ENCODE assay signal across 18 cellular contexts in the genomic region with DNA sequence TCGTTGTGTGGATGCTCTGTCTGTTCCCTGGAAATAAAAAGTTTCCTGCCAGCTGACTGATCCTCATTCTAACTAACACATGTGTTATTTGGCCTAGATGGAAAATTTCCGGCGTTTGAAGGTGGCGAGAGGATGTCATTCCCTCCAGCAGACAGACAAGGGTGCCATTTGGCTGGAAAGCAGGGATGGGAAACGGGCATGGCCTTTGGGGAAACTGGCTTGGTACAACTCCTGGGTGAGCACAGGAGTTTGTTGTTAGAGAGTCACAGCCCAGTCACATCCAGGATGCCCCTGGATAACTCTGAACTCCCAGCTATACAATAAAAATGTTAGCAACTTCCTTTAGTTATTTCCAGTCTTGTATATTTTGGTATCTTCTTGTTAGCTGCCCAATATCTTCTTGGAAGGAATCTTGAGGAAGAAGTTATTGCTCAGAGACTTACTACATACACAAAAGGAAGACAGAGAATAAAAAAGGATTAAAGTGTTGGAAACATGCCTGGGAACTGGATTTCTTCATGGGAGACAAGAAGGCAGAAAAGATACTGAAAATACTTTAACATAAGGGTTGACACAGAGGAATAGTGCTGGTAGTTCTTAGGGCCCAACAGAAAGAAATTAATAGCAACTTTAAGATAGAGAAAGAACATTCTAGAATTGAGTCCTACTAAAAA. TPM values are rescaled to one million over a fixed set of nuclear protein-coding genes. Genes with fewer than 3 reads are reported as not detected.
DNase-seq lines count a peak whose midpoint lies in the region; ATAC-seq and TF ChIP-seq lines count a peak whose summit lies in the region.
"Had no signal": no experiment of that assay in that cellular context is flagged by ENCODE, and none has a peak within 500 bp of the region (broad histone marks: within the 10 kb centered on the region; RNA-seq: fewer than 3 reads in every experiment).

No MANE protein-coding gene starts in this region.

- ATAC-seq in IMR-90 (ENCODE audit: low read depth) (peak; percentile 38), upper lobe of left lung (ENCODE audit: low FRiP score in 2 of 2) (no peak), HG02571 (IDR thresholded peaks at IDR 0.05; ENCODE audit: unreplicated experiment) (no peak), GM18505 (IDR thresholded peaks at IDR 0.05; ENCODE audit: unreplicated experiment) (no peak)
- ATAC-seq: left lung; naive thymus-derived CD8-positive, alpha-beta T cell had no signal

- H3K18ac ChIP-seq in IMR-90 (ENCODE audit: low read depth, low read length) (peak overlapping the region; percentile 62), mesenchymal stem cell (ENCODE audit: low read depth in 1 of 2, low read length in 2 of 2) (peak overlapping the region; percentile 80 to 86)

- no peak overlapping the region for H3K4me3 ChIP-seq in IMR-90 (ENCODE audit: insufficient read depth, low read depth, low read length)
- no peak overlapping the region for H3K4me3 ChIP-seq in mesenchymal stem cell (ENCODE audit: insufficient read depth in 1 of 2, low read depth in 1 of 2, low read length in 2 of 2)
- H3K4me3 ChIP-seq in upper lobe of left lung = no peak overlapping the region
- H3K4me3 ChIP-seq: left lung, testis had no signal

- H3K9me3 ChIP-seq in IMR-90 (ENCODE audit: control insufficient read depth, insufficient read depth, low read length) (no peaks in the 10 kb centered on the region), mesenchymal stem cell (ENCODE audit: control insufficient read depth, low read length) (no peaks in the 10 kb centered on the region), upper lobe of left lung (no peaks in the 10 kb centered on the region)
- H3K9me3 ChIP-seq: left lung, testis had no signal

- in situ Hi-C loops in IMR-90 (cut with MboI; ENCODE audit: low sequenced_read_pairs) = no loop called here

- TF ChIP-seq CTCF in IMR-90 (conservative IDR thresholded peaks at IDR 0.05; ENCODE audit: low read depth, low read length) (no peak), upper lobe of left lung (IDR thresholded peaks at IDR 0.05) (no peak)

- dilution Hi-C loops in IMR-90 (cut with HindIII; ENCODE audit: low sequenced_read_pairs, unreplicated experiment) = no loop called here

- TF ChIP-seq POLR2A in IMR-90 (IDR thresholded peaks at IDR 0.05; ENCODE audit: low read depth, low read length) (no peak), upper lobe of left lung (IDR thresholded peaks at IDR 0.05) (no peak), GM18505 (IDR thresholded peaks at IDR 0.05; ENCODE audit: borderline replicate concordance, extremely low read depth, insufficient read depth, insufficient read length) (no peak)

- H2AK5ac ChIP-seq in IMR-90 (ENCODE audit: low read depth, low read length) (peak overlapping the region; percentile 84), mesenchymal stem cell (ENCODE audit: low read length, severe bottlenecking) (peak overlapping the region; percentile 68)

- H3K27ac ChIP-seq in IMR-90 (ENCODE audit: insufficient read depth, low read length) (peak overlapping the region; percentile 90), mesenchymal stem cell (ENCODE audit: low read length, poor library complexity, severe bottlenecking) (no peak overlapping the region), upper lobe of left lung (peak overlapping the region in 2 of 4 donors; percentile 23 to 48)
- H3K27ac ChIP-seq: C4-2B had no signal

- intact Hi-C loops in IMR-90 (cut with micrococcal nuclease) = loop anchor here (2.0 to 5.0 kb wide), 3 partner anchors 16 to 119 kb away; no protein-coding TSS in a partner anchor

- no peaks in the 10 kb centered on the region for H4K20me1 ChIP-seq in IMR-90 (ENCODE audit: insufficient read depth, low read length)

- H3K79me1 ChIP-seq in IMR-90 (ENCODE audit: low read depth in 1 of 2, low read length in 2 of 2) (peaks cover 0 to 24% of the 10 kb centered on the region in 2 experiments; a peak in 2 of 4 replicates), mesenchymal stem cell (replicated peaks; ENCODE audit: low read length, poor library complexity, severe bottlenecking) (no peaks in the 10 kb centered on the region)

- peak overlapping the region; percentile 22; the same call in 1 of the 2 replicates for H3K4me2 ChIP-seq in IMR-90 (ENCODE audit: low read depth, low read length)
- no peak overlapping the region for H3K4me2 ChIP-seq in mesenchymal stem cell (ENCODE audit: low read length, poor library complexity, severe bottlenecking)

- H3K36me3 ChIP-seq in IMR-90 (ENCODE audit: control insufficient read depth, insufficient read depth, low read length) (no peaks in the 10 kb centered on the region), mesenchymal stem cell (ENCODE audit: control insufficient read depth in 1 of 2, insufficient read depth in 2 of 2, low read depth in 1 of 2, low read length in 2 of 2) (no peaks in the 10 kb centered on the region), upper lobe of left lung (no peaks in the 10 kb centered on the region)
- H3K36me3 ChIP-seq: left lung had no signal

- H3K23ac ChIP-seq in IMR-90 (ENCODE audit: low read depth, low read length) (peak overlapping the region; percentile 73), mesenchymal stem cell (ENCODE audit: low read length in 2 of 2) (no peak overlapping the region)

- peak overlapping the region; percentile 69 to 97 for H2BK12ac ChIP-seq in mesenchymal stem cell (ENCODE audit: low read length in 2 of 2)

- H4K8ac ChIP-seq in IMR-90 (ENCODE audit: low read depth in 2 of 2, low read length in 2 of 2) (peak overlapping the region; percentile 52 to 91; a peak in 3 of 4 replicates), mesenchymal stem cell (ENCODE audit: low read length) (peak overlapping the region; percentile 94)

- H3K9me1 ChIP-seq in IMR-90 (ENCODE audit: insufficient read depth, low read length) = peaks cover 13% of the 10 kb centered on the region

- TF ChIP-seq RAD21 in IMR-90 (IDR thresholded peaks at IDR 0.05; ENCODE audit: low read length) = no peak

- H2AFZ ChIP-seq in IMR-90 (replicated peaks; ENCODE audit: low read length, poor library complexity) = peak overlapping the region; percentile 66
- no peak overlapping the region for H2AFZ ChIP-seq in mesenchymal stem cell (ENCODE audit: low read depth, low read length)

- H2BK20ac ChIP-seq in IMR-90 (ENCODE audit: low read depth, low read length) = peak overlapping the region; percentile 91

- H2BK15ac ChIP-seq in IMR-90 (ENCODE audit: low read depth, low read length) (peak overlapping the region; percentile 64; the same call in 2 of the 3 replicates), mesenchymal stem cell (ENCODE audit: low read depth, poor library complexity, severe bottlenecking) (no peak overlapping the region)

- CTCF ChIA-PET in IMR-90 (lab: Yijun Ruan, JAX) = interaction anchor here (0.6 to 0.7 kb wide), 2 partner anchors 19 to 96 kb away, joined by 3 read pairs; no protein-coding TSS in a partner anchor

- H2BK5ac ChIP-seq in IMR-90 (ENCODE audit: low read depth, low read length, poor library complexity, severe bottlenecking) (peak overlapping the region; percentile 97), mesenchymal stem cell (ENCODE audit: low read depth, low read length, poor library complexity, severe bottlenecking) (no peak overlapping the region)

- peaks cover 24% of the 10 kb centered on the region for H3K4me1 ChIP-seq in IMR-90 (ENCODE audit: control insufficient read depth, insufficient read depth, low read length)
- H3K4me1 ChIP-seq in mesenchymal stem cell (ENCODE audit: control insufficient read depth, insufficient read depth, low read depth, low read length) = peaks cover 7% of the 10 kb centered on the region
- peaks cover 19 to 28% (median 23%) of the 10 kb centered on the region in 4 donors for H3K4me1 ChIP-seq in upper lobe of left lung
- H3K4me1 ChIP-seq: testis had no signal

- DNase-seq in IMR-90 = peak; percentile 77
- peak; percentile 39 for DNase-seq in dedifferentiated amniotic fluid mesenchymal stem cell (ENCODE audit: extremely low spot score)
- DNase-seq in mesenchymal stem cell = peak; percentile 65
- peak; percentile 43 for DNase-seq in stromal cell of bone marrow (ENCODE audit: low read depth)
- no peak for DNase-seq in upper lobe of left lung
- DNase-seq in GF-D8 (lab: John Stamatoyannopoulos, UW) = no peak
- DNase-seq: activated CD4-positive, alpha-beta memory T cell treated with anti-CD3 and anti-CD28 coated beads for 36 hours; amygdala; cortex of kidney; DMS153; left lung; naive thymus-derived CD8-positive, alpha-beta T cell; NCI-H2107; NCI-H774 had no signal

- peak overlapping the region; percentile 48 for H3K56ac ChIP-seq in IMR-90 (ENCODE audit: extremely low read depth, insufficient read depth, low read length)

- POLR2A ChIA-PET in IMR-90 (lab: Charles Lee; ENCODE audit: unreplicated experiment) = no interaction called here

- BruUV-seq in IMR-90 (replicated peaks; lab: Mats Ljungman, UMichigan) = no TSS peak

- H2AK9ac ChIP-seq in IMR-90 (replicated peaks; ENCODE audit: low read depth, low read length, poor library complexity) = peak overlapping the region; percentile 62

- H3K4ac ChIP-seq in IMR-90 (ENCODE audit: low read depth, low read length) = peak overlapping the region; percentile 98
- H3K4ac ChIP-seq in mesenchymal stem cell (ENCODE audit: low read depth in 1 of 2, low read length in 2 of 2) = peak overlapping the region; percentile 57 to 71

- H3K14ac ChIP-seq in IMR-90 (replicated peaks; ENCODE audit: low read depth, low read length) (peak overlapping the region; percentile 94), mesenchymal stem cell (ENCODE audit: low read length in 2 of 2) (peak overlapping the region in 1 of 2 experiments; percentile 26)

- H4K5ac ChIP-seq in IMR-90 (ENCODE audit: low read depth, low read length) = peak overlapping the region; percentile 98

- WGBS in IMR-90 (ENCODE audit: extremely low coverage in 2 of 2, insufficient read length in 1 of 2), 2 experiments = no CpG with 5 or more reads among the region's 5 CpGs
- 94% methylated on average over 4 of the region's 5 CpGs for WGBS in mesenchymal stem cell
- 45 to 69% methylated on average over 4 to 5 of the region's 5 CpGs for WGBS in upper lobe of left lung, 2 donors

- H2BK120ac ChIP-seq in IMR-90 (ENCODE audit: low read depth, low read length) (peak overlapping the region; percentile 95), mesenchymal stem cell (ENCODE audit: low read depth, low read length) (peak overlapping the region; percentile 54)

- H3K27me3 ChIP-seq in IMR-90 (ENCODE audit: control insufficient read depth, insufficient read depth, low read length) (no peaks in the 10 kb centered on the region), mesenchymal stem cell (ENCODE audit: control insufficient read depth in 1 of 2, insufficient read depth in 1 of 2, low read length in 2 of 2) (no peaks in the 10 kb centered on the region), upper lobe of left lung (no peaks in the 10 kb centered on the region)
- H3K27me3 ChIP-seq: left lung, testis had no signal

- H4K91ac ChIP-seq in IMR-90 (ENCODE audit: insufficient read depth, low read depth, low read length) (peak overlapping the region; percentile 99), mesenchymal stem cell (ENCODE audit: low read length) (no peak overlapping the region)

- TF ChIP-seq EP300 in upper lobe of left lung (IDR thresholded peaks at IDR 0.05) = no peak

- peak overlapping the region; percentile 40; the same call in 1 of the 2 replicates for H3K9ac ChIP-seq in IMR-90 (ENCODE audit: low read depth, low read length)
- H3K9ac ChIP-seq in mesenchymal stem cell (ENCODE audit: low read length) = no peak overlapping the region

RNA-seq across cellular contexts. Expression of a gene that starts 41.9 kb away (rescaled TPM):
- total RNA-seq in IMR-90 (2012; rRNA removed) (10.8 and 11.7 TPM in 2 replicates), upper lobe of left lung (10 to 100 TPM; 13.6 to 46.7 (median 26.5) TPM)
- 4.9 and 6.3 TPM in 2 replicates for polyA plus RNA-seq in IMR-90 (2012; rRNA removed)
- polyA plus RNA-seq in IMR-90 (2012; cell fraction: cytosol; rRNA removed) = 2.4 TPM in 2 replicates
- polyA plus RNA-seq in IMR-90 (2012; cell fraction: nucleus; rRNA removed; ENCODE audit: low replicate concordance) = 1.1 and 6.6 TPM in 2 replicates
- polyA plus RNA-seq in mesenchymal stem cell (2013, experiment 1 of 2) = 84.1 TPM
- 84.1 TPM for polyA plus RNA-seq in mesenchymal stem cell (2013, experiment 2 of 2)
- total RNA-seq: activated CD4-positive, alpha-beta memory T cell treated with anti-CD3 and anti-CD28 coated beads for 36 hours; naive thymus-derived CD8-positive, alpha-beta T cell had no signal
- polyA plus RNA-seq: naive thymus-derived CD8-positive, alpha-beta T cell had no signal

Comparison
In these comparisons a context has a peak if more than half of its experiments do, and no peak if none do; other contexts are left out.
1. DNase-seq: peak in IMR-90 (single experiment), dedifferentiated amniotic fluid mesenchymal stem cell (single experiment), mesenchymal stem cell (single experiment) and stromal cell of bone marrow (single experiment); none in upper lobe of left lung (0 of 2) and GF-D8 (single experiment).